In genomic region chr7:155448632-155449007, GRCh38 we compare ENCODE assay signal across 18 cellular contexts. TPM values are rescaled to one million over a fixed set of nuclear protein-coding genes. Genes with fewer than 3 reads are reported as not detected.
DNase-seq lines count a peak whose midpoint lies in the region; ATAC-seq, FAIRE-seq and TF ChIP-seq lines count a peak whose summit lies in the region.
"Had no signal": no experiment of that assay in that cellular context is flagged by ENCODE, and none has a peak within 500 bp of the region (broad histone marks: within the 10 kb centered on the region; RNA-seq: fewer than 3 reads in every experiment).

No MANE protein-coding gene starts in this region.

- no peak overlapping the region for H3K9ac ChIP-seq in kidney (ENCODE audit: low read length in 2 of 2)

- no peaks in the 10 kb centered on the region for H3K9me3 Mint-ChIP-seq in activated CD4-positive, alpha-beta T cell treated with anti-CD3 and anti-CD28 coated beads, Interleukin-2, amount 10 ng/mL, durations not matched to agents 7 days and 5 days
- H3K9me3 Mint-ChIP-seq: neural crest cell had no signal

- H3K4me1 ChIP-seq in kidney (ENCODE audit: control insufficient read depth in 1 of 2, insufficient read depth in 1 of 2, low read depth in 1 of 2, low read length in 2 of 2) (no peaks in the 10 kb centered on the region), spleen (peaks cover 0 to 37% (median 25%) of the 10 kb centered on the region in 6 donors), testis (peaks cover 4% of the 10 kb centered on the region)

- H3K27ac Mint-ChIP-seq in activated CD4-positive, alpha-beta T cell treated with anti-CD3 and anti-CD28 coated beads, Interleukin-2, amount 10 ng/mL, durations not matched to agents 7 days and 5 days: peak overlapping the region; percentile 1

- H3K9me3 ChIP-seq in kidney (ENCODE audit: control insufficient read depth in 1 of 2, low read length in 2 of 2): no peaks in the 10 kb centered on the region
- H3K9me3 ChIP-seq in spleen: no peaks in the 10 kb centered on the region
- no peaks in the 10 kb centered on the region for H3K9me3 ChIP-seq in testis

- H3K27me3 ChIP-seq in spleen (replicated peaks in 1 of 7): peaks cover 0 to 92% (median 66%) of the 10 kb centered on the region in 7 donors
- peaks cover 7% of the 10 kb centered on the region for H3K27me3 ChIP-seq in testis

- TF ChIP-seq POLR2A in spleen (IDR thresholded peaks at IDR 0.05) (no peak), testis (IDR thresholded peaks at IDR 0.05) (no peak)

- CTCF ChIA-PET in activated CD4-positive, alpha-beta T cell treated with anti-CD3 and anti-CD28 coated beads, Interleukin-2, amount 10 ng/mL, durations not matched to agents 7 days and 5 days (lab: Charles Lee): interaction anchor here (1.6 kb wide), 1 partner anchor 22 kb away, joined by 5 read pairs; no protein-coding TSS in a partner anchor

- WGBS in spleen, 5 donors: 2 to 16% (median 2%) methylated on average over 27 to 35 of the region's 35 CpGs
- 2 to 10% methylated on average over 2 to 34 of the region's 35 CpGs for WGBS in testis, 2 donors

- TF ChIP-seq CTCF in kidney (IDR thresholded peaks at IDR 0.05; ENCODE audit: borderline replicate concordance, extremely low read depth, insufficient read depth) (no peak), spleen (IDR thresholded peaks at IDR 0.05 in 8 of 11, conservative IDR thresholded peaks at IDR 0.05 in 3 of 11) (no peak), testis (IDR thresholded peaks at IDR 0.05) (no peak)

- H3K27me3 Mint-ChIP-seq in activated CD4-positive, alpha-beta T cell treated with anti-CD3 and anti-CD28 coated beads, Interleukin-2, amount 10 ng/mL, durations not matched to agents 7 days and 5 days: peaks cover 60% of the 10 kb centered on the region

- FAIRE-seq in kidney (lab: Jason Lieb, UNC): no peak
- FAIRE-seq: frontal cortex, TTC549 had no signal

- no peak overlapping the region for H3K4me3 Mint-ChIP-seq in activated CD4-positive, alpha-beta T cell treated with anti-CD3 and anti-CD28 coated beads, Interleukin-2, amount 10 ng/mL, durations not matched to agents 7 days and 5 days

- POLR2A ChIA-PET in activated CD4-positive, alpha-beta T cell treated with anti-CD3 and anti-CD28 coated beads, Interleukin-2, amount 10 ng/mL, durations not matched to agents 7 days and 5 days (lab: Charles Lee): no interaction called here

- ATAC-seq in GM21526 (IDR thresholded peaks at IDR 0.05; ENCODE audit: low FRiP score, unreplicated experiment): no peak

- H3K36me3 Mint-ChIP-seq in activated CD4-positive, alpha-beta T cell treated with anti-CD3 and anti-CD28 coated beads, Interleukin-2, amount 10 ng/mL, durations not matched to agents 7 days and 5 days (ENCODE audit: low read depth): peaks cover 2% of the 10 kb centered on the region

- no peak overlapping the region for H3K27ac ChIP-seq in kidney (ENCODE audit: low read depth in 2 of 2, low read length in 2 of 2)
- H3K27ac ChIP-seq in spleen: no peak overlapping the region
- H3K27ac ChIP-seq in testis: no peak overlapping the region
- H3K27ac ChIP-seq: brain microvascular endothelial cell had no signal

- DNase-seq in activated CD4-positive, alpha-beta T cell treated with anti-CD3 and anti-CD28 coated beads, Interleukin-2, amount 10 ng/mL, durations not matched to agents 7 days and 5 days: no peak
- no peak for DNase-seq in activated CD4-positive, alpha-beta T cell treated with anti-CD3 and anti-CD28 coated beads, Interleukin-2, amount 50 U/mL, for 48 hours
- DNase-seq in SW480 (ENCODE audit: low spot score): peak; percentile 53
- peak; percentile 76 for DNase-seq in kidney
- DNase-seq in spleen: peak; percentile 73
- no peak for DNase-seq in GM19238 (ENCODE audit: insufficient read length, low spot score)
- DNase-seq in testis: no peak
- DNase-seq: activated naive CD4-positive, alpha-beta T cell treated with Interleukin-2 at 50 U/mL for 16 hours; brain microvascular endothelial cell; Calu3; effector memory CD4-positive, alpha-beta T cell; NCI-H1417; NCI-H510A had no signal

- H3K4me1 Mint-ChIP-seq in activated CD4-positive, alpha-beta T cell treated with anti-CD3 and anti-CD28 coated beads, Interleukin-2, amount 10 ng/mL, durations not matched to agents 7 days and 5 days: peaks cover 4% of the 10 kb centered on the region

- intact Hi-C loops in kidney (cut with DNase I): no loop called here
- intact Hi-C loops in spleen (cut with DNase I; ENCODE audit: low total_unique reads): no loop called here
- intact Hi-C loops in testis (cut with DNase I; ENCODE audit: low total_unique reads): no loop called here

- H3K36me3 ChIP-seq in kidney (ENCODE audit: control insufficient read depth in 1 of 2, insufficient read depth in 2 of 2, low read length in 2 of 2): no peaks in the 10 kb centered on the region
- H3K36me3 ChIP-seq in spleen: no peaks in the 10 kb centered on the region
- no peaks in the 10 kb centered on the region for H3K36me3 ChIP-seq in testis (ENCODE audit: low read depth, missing control alignments)
- H3K36me3 ChIP-seq: brain microvascular endothelial cell had no signal

- H3K4me3 ChIP-seq in kidney (ENCODE audit: low read length in 2 of 2) (no peak overlapping the region), spleen (peak overlapping the region in 1 of 8 donors; percentile 24), testis (peak overlapping the region in 1 of 2 donors; percentile 7)

RNA-seq across cellular contexts. Expression of gene EN2, which starts 9.3 kb away (rescaled TPM):
- total RNA-seq in activated CD4-positive, alpha-beta T cell treated with anti-CD3 and anti-CD28 coated beads, Interleukin-2, amount 10 ng/mL, durations not matched to agents 7 days and 5 days: not detected
- total RNA-seq in kidney: 0.13 TPM
- not detected for polyA plus RNA-seq in kidney (ENCODE audit: insufficient read depth, low read depth, low replicate concordance)
- not detected for total RNA-seq in spleen
- polyA plus RNA-seq in spleen: under 1 TPM in 2 of 3 donors, not detected in 1; 0.03 to 0.04 TPM
- 1 to 10 TPM in 1 of 2 donors, under 1 TPM in 1; 0.81 to 1.6 TPM for total RNA-seq in testis
- polyA plus RNA-seq in testis (ENCODE audit: insufficient read depth, low read depth, low replicate concordance): 1.6 TPM
- total RNA-seq: frontal cortex had no signal
- polyA plus RNA-seq: liver had no signal

Comparison
In these comparisons a context has a peak if more than half of its experiments do, and no peak if none do; other contexts are left out.
1. DNase-seq: peak in SW480 (single experiment), kidney (single experiment) and spleen (single experiment); none in activated CD4-positive, alpha-beta T cell treated with anti-CD3 and anti-CD28 coated beads, Interleukin-2, amount 10 ng/mL, durations not matched to agents 7 days and 5 days (single experiment), activated CD4-positive, alpha-beta T cell treated with anti-CD3 and anti-CD28 coated beads, Interleukin-2, amount 50 U/mL, for 48 hours (0 of 2), GM19238 (single experiment) and testis (single experiment).